In the genomic region with DNA sequence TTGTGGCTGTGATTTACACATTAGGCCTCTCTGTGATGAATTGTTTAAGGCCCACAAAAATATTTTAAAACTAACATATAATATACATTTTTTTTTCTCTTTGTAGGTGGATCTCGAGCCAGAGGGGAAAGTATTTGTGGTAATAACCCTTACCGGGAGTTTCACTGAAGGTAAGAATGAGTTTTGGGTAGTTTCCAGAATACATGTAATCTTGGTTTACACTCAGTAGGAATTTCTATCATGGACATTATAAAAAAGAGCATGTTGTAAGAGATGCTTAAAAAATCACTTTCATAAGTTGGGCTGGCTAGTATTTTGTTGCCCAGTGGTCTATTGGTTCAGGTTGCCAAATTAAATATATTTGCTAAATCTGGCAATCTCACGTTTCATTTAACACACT, we compare ENCODE assay signal across 27 cellular contexts.
DNase-seq lines count a peak whose midpoint lies in the region; ATAC-seq and TF ChIP-seq lines count a peak whose summit lies in the region.
"Had no signal": no experiment of that assay in that cellular context is flagged by ENCODE, and none has a peak within 500 bp of the region (broad histone marks: within the 10 kb centered on the region; RNA-seq: fewer than 3 reads in every experiment).

No MANE protein-coding gene starts in this region.

- H3K4me3 Mint-ChIP-seq in activated T-cell treated with anti-CD3 and anti-CD28 coated beads, Interleukin-2, amount 50 U/mL, for 72 hours = peak overlapping the region in 1 of 2 donors; percentile 94
- H3K4me3 Mint-ChIP-seq in activated CD8-positive, alpha-beta T cell treated with anti-CD3 and anti-CD28 coated beads for 36 hours = peak overlapping the region; percentile 68
- H3K4me3 Mint-ChIP-seq in natural killer cell = no peak overlapping the region
- H3K4me3 Mint-ChIP-seq: neural progenitor cell had no signal

- peaks cover 8% of the 10 kb centered on the region for H3K4me1 ChIP-seq in HEK293 (ENCODE audit: control insufficient read depth, insufficient read depth, low read length)
- H3K4me1 ChIP-seq: right lobe of liver had no signal

- POLR2A ChIA-PET in HEK293 (lab: Yijun Ruan, JAX) = no interaction called here
- POLR2A ChIA-PET in activated CD8-positive, alpha-beta T cell treated with anti-CD3 and anti-CD28 coated beads for 36 hours (lab: Charles Lee) = interaction anchor here (1.0 to 7.0 kb wide), 9 partner anchors 11 to 87 kb away, joined by 3 to 48 read pairs (median 4); partner anchors contain the start of gene PRKCH

- no peaks in the 10 kb centered on the region for H3K9me3 Mint-ChIP-seq in activated T-cell treated with anti-CD3 and anti-CD28 coated beads, Interleukin-2, amount 50 U/mL, for 72 hours
- H3K9me3 Mint-ChIP-seq in activated CD8-positive, alpha-beta T cell treated with anti-CD3 and anti-CD28 coated beads for 36 hours = no peaks in the 10 kb centered on the region
- no peaks in the 10 kb centered on the region for H3K9me3 Mint-ChIP-seq in natural killer cell
- H3K9me3 Mint-ChIP-seq: neural progenitor cell; stimulated activated naive B cell treated with anti-CD40 and anti-IgM and Interleukin-4, amounts not matched to agents 10 μg/mL and 1 μg/mL and 100 μg/mL, for 72 hours had no signal

- no peaks in the 10 kb centered on the region for H3K9me3 ChIP-seq in HEK293 (ENCODE audit: control insufficient read depth, insufficient read depth, low read depth, low read length)
- H3K9me3 ChIP-seq: heart left ventricle, right lobe of liver, thoracic aorta had no signal

- CTCF ChIA-PET in HEK293 (lab: Yijun Ruan, JAX) = no interaction called here
- CTCF ChIA-PET in activated CD8-positive, alpha-beta T cell treated with anti-CD3 and anti-CD28 coated beads for 36 hours (lab: Charles Lee) = interaction anchor here (1.1 to 2.7 kb wide), 5 partner anchors 9 to 94 kb away, joined by 3 to 9 read pairs (median 4); no protein-coding TSS in a partner anchor

- DNase-seq in activated T-cell treated with anti-CD3 and anti-CD28 coated beads, Interleukin-2, amount 50 U/mL, for 72 hours = no peak
- DNase-seq in activated T-cell treated with anti-CD3 and anti-CD28 coated beads, Interleukin-2, amount 50 U/mL, for 1 hour = no peak
- DNase-seq in activated CD8-positive, alpha-beta T cell treated with anti-CD3 and anti-CD28 coated beads for 36 hours = no peak
- DNase-seq in epithelial cell of prostate (ENCODE audit: low read depth, low spot score) = no peak
- DNase-seq in natural killer cell = no peak
- no peak for DNase-seq in activated effector memory CD4-positive, alpha-beta T cell treated with anti-CD3 and anti-CD28 coated beads, Interleukin-2, amount 50 U/mL, for 16 hours
- DNase-seq: ACHN; activated CD4-positive, CD25-positive, alpha-beta regulatory T cell treated with anti-CD3 and anti-CD28 coated beads, Interleukin-2, amount 50 U/mL, for 72 hours; activated CD8-positive, alpha-beta memory T cell treated with anti-CD3 and anti-CD28 coated beads, Interleukin-2, amount 50 U/mL, for 48 hours; C1 segment of cervical spinal cord; DMS 273 treated with DMSO at 0.1 percent for 48 hours; erythroblast; GM23248; heart left ventricle; mammary epithelial cell; NCI-H1105; NCI-H1930; right lobe of liver; stimulated activated CD4-positive, alpha-beta T cell treated with anti-CD3 and anti-CD28 coated beads, Interleukin-12 subunit alpha, Interleukin-12 subunit beta, amount 100 ng/mL, for 4 hours; stimulated activated CD4-positive, alpha-beta T cell treated with anti-CD3 and anti-CD28 coated beads, Interleukin-4, amount 100 ng/mL, for 24 hours; stimulated activated naive B cell treated with anti-CD40 and anti-IgM and Interleukin-4, amounts not matched to agents 10 μg/mL and 1 μg/mL and 100 μg/mL, for 72 hours had no signal

- no peak for ATAC-seq in activated T-cell treated with anti-CD3 and anti-CD28 coated beads, Interleukin-2, amount 50 U/mL, for 72 hours (replicated peaks in 1 of 2)
- no peak for ATAC-seq in activated CD8-positive, alpha-beta T cell treated with anti-CD3 and anti-CD28 coated beads for 36 hours
- ATAC-seq in natural killer cell = no peak
- ATAC-seq in GM18870 (IDR thresholded peaks at IDR 0.05; ENCODE audit: unreplicated experiment) = no peak
- ATAC-seq: heart left ventricle; Right ventricle myocardium inferior; stimulated activated naive B cell treated with anti-CD40 and anti-IgM and Interleukin-4, amounts not matched to agents 10 μg/mL and 1 μg/mL and 100 μg/mL, for 72 hours had no signal

- H3K36me3 ChIP-seq in HEK293 (ENCODE audit: control insufficient read depth in 2 of 2, insufficient read depth in 1 of 2, low read length in 2 of 2) = no peaks in the 10 kb centered on the region
- H3K36me3 ChIP-seq: heart left ventricle, neural progenitor cell, right lobe of liver, thoracic aorta had no signal

- H3K36me3 Mint-ChIP-seq in activated T-cell treated with anti-CD3 and anti-CD28 coated beads, Interleukin-2, amount 50 U/mL, for 72 hours (ENCODE audit: insufficient read depth in 2 of 2) = peaks cover 12 to 29% of the 10 kb centered on the region in 2 donors
- H3K36me3 Mint-ChIP-seq in activated CD8-positive, alpha-beta T cell treated with anti-CD3 and anti-CD28 coated beads for 36 hours (ENCODE audit: low read depth) = peaks cover 64% of the 10 kb centered on the region
- H3K36me3 Mint-ChIP-seq in natural killer cell = peaks cover 14% of the 10 kb centered on the region
- H3K36me3 Mint-ChIP-seq: IgD-negative memory B cell; neural progenitor cell; stimulated activated naive B cell treated with anti-CD40 and anti-IgM and Interleukin-4, amounts not matched to agents 10 μg/mL and 1 μg/mL and 100 μg/mL, for 72 hours had no signal

- H3K4me1 Mint-ChIP-seq in activated T-cell treated with anti-CD3 and anti-CD28 coated beads, Interleukin-2, amount 50 U/mL, for 72 hours (ENCODE audit: low read depth) = no peaks in the 10 kb centered on the region
- peaks cover 55% of the 10 kb centered on the region for H3K4me1 Mint-ChIP-seq in activated CD8-positive, alpha-beta T cell treated with anti-CD3 and anti-CD28 coated beads for 36 hours (ENCODE audit: low read depth)
- H3K4me1 Mint-ChIP-seq in natural killer cell = peaks cover 2 to 42% of the 10 kb centered on the region in 2 donors

- no peak overlapping the region for H3K27ac ChIP-seq in HEK293 (ENCODE audit: extremely low read depth, low read depth, low read length)
- H3K27ac ChIP-seq in epithelial cell of prostate = peak overlapping the region; percentile 97
- H3K27ac ChIP-seq: GM23248, neural progenitor cell, right lobe of liver, thoracic aorta had no signal

- TF ChIP-seq CTCF in HEK293 (tag by site-specific recombination; IDR thresholded peaks at IDR 0.05) (no peak), natural killer cell (IDR thresholded peaks at IDR 0.05) (no peak)
- no peak for TF ChIP-seq CTCF in activated CD8-positive, alpha-beta T cell treated with anti-CD3 and anti-CD28 coated beads for 36 hours (IDR thresholded peaks at IDR 0.05)

- no peak overlapping the region for H3K4me3 ChIP-seq in HEK293 (ENCODE audit: low read depth, low read length)
- H3K4me3 ChIP-seq: GM23248, heart left ventricle, neural progenitor cell, right lobe of liver, thoracic aorta had no signal

- H3K27me3 Mint-ChIP-seq in activated T-cell treated with anti-CD3 and anti-CD28 coated beads, Interleukin-2, amount 50 U/mL, for 72 hours (ENCODE audit: low read depth) = no peaks in the 10 kb centered on the region
- no peaks in the 10 kb centered on the region for H3K27me3 Mint-ChIP-seq in activated CD8-positive, alpha-beta T cell treated with anti-CD3 and anti-CD28 coated beads for 36 hours
- no peaks in the 10 kb centered on the region for H3K27me3 Mint-ChIP-seq in natural killer cell (ENCODE audit: low read depth in 2 of 2)
- H3K27me3 Mint-ChIP-seq: stimulated activated naive B cell treated with anti-CD40 and anti-IgM and Interleukin-4, amounts not matched to agents 10 μg/mL and 1 μg/mL and 100 μg/mL, for 72 hours had no signal

- peak overlapping the region; percentile 87 for H3K27ac Mint-ChIP-seq in activated T-cell treated with anti-CD3 and anti-CD28 coated beads, Interleukin-2, amount 50 U/mL, for 72 hours
- no peak overlapping the region for H3K27ac Mint-ChIP-seq in activated CD8-positive, alpha-beta T cell treated with anti-CD3 and anti-CD28 coated beads for 36 hours
- no peak overlapping the region for H3K27ac Mint-ChIP-seq in natural killer cell
- H3K27ac Mint-ChIP-seq: neural progenitor cell; stimulated activated naive B cell treated with anti-CD40 and anti-IgM and Interleukin-4, amounts not matched to agents 10 μg/mL and 1 μg/mL and 100 μg/mL, for 72 hours had no signal

- intact Hi-C loops in activated CD8-positive, alpha-beta T cell treated with anti-CD3 and anti-CD28 coated beads for 36 hours (cut with micrococcal nuclease) = no loop called here
- intact Hi-C loops in natural killer cell (cut with micrococcal nuclease) = no loop called here

TF ChIP-seq in HEK293, 187 proteins besides CTCF, POLR2A, EP300 and RAD21:
- TF ChIP-seq, protein P1, sequence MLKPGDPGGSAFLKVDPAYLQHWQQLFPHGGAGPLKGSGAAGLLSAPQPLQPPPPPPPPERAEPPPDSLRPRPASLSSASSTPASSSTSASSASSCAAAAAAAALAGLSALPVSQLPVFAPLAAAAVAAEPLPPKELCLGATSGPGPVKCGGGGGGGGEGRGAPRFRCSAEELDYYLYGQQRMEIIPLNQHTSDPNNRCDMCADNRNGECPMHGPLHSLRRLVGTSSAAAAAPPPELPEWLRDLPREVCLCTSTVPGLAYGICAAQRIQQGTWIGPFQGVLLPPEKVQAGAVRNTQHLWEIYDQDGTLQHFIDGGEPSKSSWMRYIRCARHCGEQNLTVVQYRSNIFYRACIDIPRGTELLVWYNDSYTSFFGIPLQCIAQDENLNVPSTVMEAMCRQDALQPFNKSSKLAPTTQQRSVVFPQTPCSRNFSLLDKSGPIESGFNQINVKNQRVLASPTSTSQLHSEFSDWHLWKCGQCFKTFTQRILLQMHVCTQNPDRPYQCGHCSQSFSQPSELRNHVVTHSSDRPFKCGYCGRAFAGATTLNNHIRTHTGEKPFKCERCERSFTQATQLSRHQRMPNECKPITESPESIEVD (tag by site-specific recombination; IDR thresholded peaks at IDR 0.05) = peak; percentile 72
- no peak for TF ChIP-seq ZNF274 (IDR thresholded peaks at IDR 0.05; ENCODE audit: low read length)
- no peak for TF ChIP-seq ZNF274 (tag by site-specific recombination; IDR thresholded peaks at IDR 0.05; ENCODE audit: borderline replicate concordance)
TF ChIP-seq in HEK293: peak in this region for 1.
